9 cellular contexts compared by ENCODE assay signal in the genomic region with DNA sequence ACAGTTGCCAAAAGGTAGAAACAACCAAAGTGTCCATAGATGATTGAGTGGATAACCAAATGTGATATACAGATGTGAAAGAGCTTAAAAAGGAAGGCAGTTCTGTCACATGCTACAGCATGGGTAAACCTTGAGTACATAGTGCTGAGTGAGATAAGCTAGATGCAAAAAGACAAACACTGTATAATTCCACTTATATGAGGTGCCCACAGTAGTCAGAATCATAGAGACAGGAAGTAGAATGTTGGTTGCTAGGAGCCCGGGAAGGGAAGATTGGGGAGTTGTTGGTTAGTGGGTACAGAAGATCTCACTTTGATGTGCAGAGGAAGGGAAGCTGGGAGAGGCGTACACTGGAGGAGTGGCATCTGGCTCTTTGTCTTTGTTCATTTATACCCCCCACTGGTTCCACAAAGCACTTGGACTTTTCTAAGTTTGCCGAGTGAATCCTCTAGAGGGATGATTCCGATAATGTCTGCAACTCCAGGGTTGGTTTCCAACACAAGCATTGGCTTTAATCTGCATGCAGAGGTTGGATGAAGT. TPM values are rescaled to one million over a fixed set of nuclear protein-coding genes. Genes with fewer than 3 reads are reported as not detected.
A peak's percentile ranks its signal among the peaks of the same experiment; 100 is the strongest.
DNase-seq lines count a peak whose midpoint lies in the region; ATAC-seq, FAIRE-seq and TF ChIP-seq lines count a peak whose summit lies in the region.
"Had no signal": no experiment of that assay in that cellular context is flagged by ENCODE, and none has a peak within 500 bp of the region (broad histone marks: within the 10 kb centered on the region; RNA-seq: fewer than 3 reads in every experiment).

No MANE protein-coding gene starts in this region.

- no peaks in the 10 kb centered on the region for H3K27me3 ChIP-seq in BLaER1 treated with 17β-estradiol and CSF1 and Interleukin-3, amounts not matched to agents 10 nM and 100 nM

- H4K20me1 ChIP-seq in BLaER1 treated with 17β-estradiol and CSF1 and Interleukin-3, amounts not matched to agents 10 nM and 100 nM = peaks cover 0 to 8% (median 0%) of the 10 kb centered on the region in 11 experiments; a peak in 5 of 22 replicates

- H3K9me3 ChIP-seq in BLaER1 treated with 17β-estradiol and CSF1 and Interleukin-3, amounts not matched to agents 10 nM and 100 nM (replicated peaks in 1 of 11) = peaks cover 0 to 22% (median 6%) of the 10 kb centered on the region in 11 experiments; a peak in 12 of 22 replicates

- H3K9ac ChIP-seq in BLaER1 treated with 17β-estradiol and CSF1 and Interleukin-3, amounts not matched to agents 10 nM and 100 nM = peak overlapping the region; percentile 55 to 79 (median 66); a peak in 21 of 22 replicates

- peaks cover 90 to 100% (median 100%) of the 10 kb centered on the region in 10 experiments for H3K4me1 ChIP-seq in BLaER1 treated with 17β-estradiol and CSF1 and Interleukin-3, amounts not matched to agents 10 nM and 100 nM

- TF ChIP-seq CTCF in astrocyte of the spinal cord (IDR thresholded peaks at IDR 0.05; ENCODE audit: low read depth, low read length) = no peak

- peak overlapping the region in 4 of 6 donors; percentile 3 to 55 (median 20) for H3K27ac Mint-ChIP-seq in naive B cell

- H3K9me3 Mint-ChIP-seq in naive B cell = peaks cover 7 to 18% (median 12%) of the 10 kb centered on the region in 7 donors

- in situ Hi-C loops in astrocyte of the spinal cord (cut with HindIII; ENCODE audit: low sequenced_read_pairs) = no loop called here

- peaks cover 52% of the 10 kb centered on the region in 2 donors for H3K36me3 Mint-ChIP-seq in naive B cell

- no peaks in the 10 kb centered on the region for H3K27me3 Mint-ChIP-seq in naive B cell

- peak overlapping the region in 7 of 10 experiments; percentile 20 to 53 (median 46); a peak in 13 of 20 replicates for H3K4me3 ChIP-seq in BLaER1 treated with 17β-estradiol and CSF1 and Interleukin-3, amounts not matched to agents 10 nM and 100 nM
- no peak overlapping the region for H3K4me3 ChIP-seq in astrocyte of the spinal cord (ENCODE audit: low read depth, low read length)

- H3K4me1 Mint-ChIP-seq in naive B cell = peaks cover 39 to 62% (median 57%) of the 10 kb centered on the region in 3 donors

- H3K4me3 Mint-ChIP-seq in naive B cell = peak overlapping the region in 3 of 8 donors; percentile 13 to 65 (median 22)

- H3K36me3 ChIP-seq in BLaER1 treated with 17β-estradiol and CSF1 and Interleukin-3, amounts not matched to agents 10 nM and 100 nM = peaks cover 63 to 93% (median 80%) of the 10 kb centered on the region in 11 experiments

- no peak for DNase-seq in GM19239 (ENCODE audit: insufficient read length, low spot score)
- peak; percentile 65 for DNase-seq in HT1080 (ENCODE audit: low read depth)
- DNase-seq in astrocyte of the spinal cord (ENCODE audit: low read depth, low spot score) = peak; percentile 89
- DNase-seq in naive B cell = no peak
- no peak for DNase-seq in germinal center (ENCODE audit: low spot score)
- no peak for DNase-seq in dedifferentiated amniotic fluid mesenchymal stem cell (ENCODE audit: extremely low spot score)
- DNase-seq in foreskin melanocyte = no peak

- peak overlapping the region; percentile 90 to 99 (median 94) for H3K4me2 ChIP-seq in BLaER1 treated with 17β-estradiol and CSF1 and Interleukin-3, amounts not matched to agents 10 nM and 100 nM

- peak; percentile 79 for FAIRE-seq in GM19239 (lab: Jason Lieb, UNC)
- FAIRE-seq: colon had no signal

- peak overlapping the region; percentile 81 to 97 (median 92) for H3K27ac ChIP-seq in BLaER1 treated with 17β-estradiol and CSF1 and Interleukin-3, amounts not matched to agents 10 nM and 100 nM

- ATAC-seq in naive B cell (ENCODE audit: low read depth in 2 of 2) = peak in 1 of 2 donors; percentile 27

RNA-seq across cellular contexts. Expression of a gene that starts 39.4 kb away (rescaled TPM):
- 26.8 and 43.1 TPM in 2 replicates for total RNA-seq in HT1080 (2014; rRNA removed; shearing (Covaris generic))
- 103 and 107 TPM in 2 replicates for polyA plus RNA-seq in HT1080 (2015; cell fraction: cytosol; rRNA removed)
- polyA plus RNA-seq in HT1080 (2015; cell fraction: nucleus; rRNA removed) = 81.8 and 97.5 TPM in 2 replicates
- polyA plus RNA-seq in naive B cell (ENCODE audit: low read depth in 6 of 6) = 10 to 100 TPM; 31.0 to 60.8 (median 38.1) TPM

RNA-seq across cellular contexts. Expression of a gene that starts 44.1 kb away (rescaled TPM):
- total RNA-seq in HT1080 (2014; rRNA removed; shearing (Covaris generic)) = 0.05 TPM in 1 of 2 replicates, not detected in the other
- 0.09 and 0.34 TPM in 2 replicates for polyA plus RNA-seq in HT1080 (2015; cell fraction: cytosol; rRNA removed)
- 0.05 TPM in 1 of 2 replicates, not detected in the other for polyA plus RNA-seq in HT1080 (2015; cell fraction: nucleus; rRNA removed)
- polyA plus RNA-seq in naive B cell (ENCODE audit: low read depth in 6 of 6) = under 1 TPM in 1 of 6 donors, not detected in 5; 0.19 TPM

Comparison
In these comparisons a context has a peak if more than half of its experiments do, and no peak if none do; other contexts are left out.
1. DNase-seq: peak in HT1080 (single experiment) and astrocyte of the spinal cord (single experiment); none in GM19239 (single experiment), naive B cell (single experiment), germinal center (single experiment), dedifferentiated amniotic fluid mesenchymal stem cell (single experiment) and foreskin melanocyte (single experiment).